Comparison of ENCODE assay signal across 1 cellular context in genomic region chr2:62456721-62457539, GRCh38.
A peak's percentile ranks its signal among the peaks of the same experiment; 100 is the strongest.
TF ChIP-seq lines count a peak whose summit lies in the region.

No MANE protein-coding gene starts in this region.

TF ChIP-seq in HepG2, 621 proteins besides CTCF, POLR2A, EP300 and RAD21 (continued from another document and continues in another):
- TF ChIP-seq ETS1 (CRISPR knock-in tag; IDR thresholded peaks at IDR 0.05), result 0 out of 2 replicates have a peak, but pooled peaks have one; percentile 80
- TF ChIP-seq GATAD1 (CRISPR knock-in tag; IDR thresholded peaks at IDR 0.05), result no peak
- no peak for TF ChIP-seq BCLAF1 (IDR thresholded peaks at IDR 0.05)
- no peak for TF ChIP-seq FUBP1 (CRISPR knock-in tag; IDR thresholded peaks at IDR 0.05; ENCODE audit: borderline replicate concordance)
- no peak for TF ChIP-seq ZNF75D (CRISPR knock-in tag; IDR thresholded peaks at IDR 0.05; ENCODE audit: borderline replicate concordance)
- TF ChIP-seq MTA3 (CRISPR knock-in tag; IDR thresholded peaks at IDR 0.05), result no peak
- no peak for TF ChIP-seq DNMT3B (CRISPR knock-in tag; conservative IDR thresholded peaks at IDR 0.05)
- TF ChIP-seq ZNF251 (CRISPR knock-in tag; IDR thresholded peaks at IDR 0.05), result peak; percentile 77; the same call in 1 of the 2 replicates
- TF ChIP-seq ARNTL (CRISPR knock-in tag; IDR thresholded peaks at IDR 0.05), result peak; percentile 26; the same call in 1 of the 2 replicates
- peak; percentile 81; the same call in 1 of the 2 replicates for TF ChIP-seq ZNF780A (CRISPR knock-in tag; IDR thresholded peaks at IDR 0.05)
- peak; percentile 89; the same call in 1 of the 2 replicates for TF ChIP-seq ZC3H13 (CRISPR knock-in tag; IDR thresholded peaks at IDR 0.05)
- TF ChIP-seq MED8 (CRISPR knock-in tag; IDR thresholded peaks at IDR 0.05; ENCODE audit: insufficient replicate concordance), result peak; percentile 95
- TF ChIP-seq ZBTB14 (CRISPR knock-in tag; IDR thresholded peaks at IDR 0.05), result peak; percentile 24; the same call in 1 of the 2 replicates
- peak; percentile 46; the same call in 1 of the 2 replicates for TF ChIP-seq ZSCAN22 (CRISPR knock-in tag; IDR thresholded peaks at IDR 0.05)
- TF ChIP-seq GLMP (CRISPR knock-in tag; IDR thresholded peaks at IDR 0.05; ENCODE audit: borderline replicate concordance), result no peak
- no peak for TF ChIP-seq ZKSCAN5 (CRISPR knock-in tag; IDR thresholded peaks at IDR 0.05)
- peak; percentile 86 for TF ChIP-seq MEIS2 (CRISPR knock-in tag; IDR thresholded peaks at IDR 0.05)
- no peak for TF ChIP-seq ZNF597 (CRISPR knock-in tag; IDR thresholded peaks at IDR 0.05)
- peak; percentile 81; the same call in 1 of the 2 replicates for TF ChIP-seq KLF12 (CRISPR knock-in tag; IDR thresholded peaks at IDR 0.05; ENCODE audit: borderline replicate concordance)
- no peak for TF ChIP-seq ARNT (IDR thresholded peaks at IDR 0.05)
- peak; percentile 94; the same call in 1 of the 2 replicates for TF ChIP-seq GTF3A (CRISPR knock-in tag; conservative IDR thresholded peaks at IDR 0.05)
- no peak; the same call in 1 of the 2 replicates for TF ChIP-seq IRX3 (CRISPR knock-in tag; IDR thresholded peaks at IDR 0.05; ENCODE audit: borderline replicate concordance, low read depth)
- no peak for TF ChIP-seq CEBPB (IDR thresholded peaks at IDR 0.05; ENCODE audit: borderline replicate concordance, low read depth, low read length)
- 0 out of 2 replicates have a peak, but pooled peaks have one; percentile 20 for TF ChIP-seq NCOA1 (CRISPR knock-in tag; IDR thresholded peaks at IDR 0.05)
- peak; percentile 78; the same call in 1 of the 2 replicates for TF ChIP-seq ZNF549 (CRISPR knock-in tag; IDR thresholded peaks at IDR 0.05)
- TF ChIP-seq ELF1 (CRISPR knock-in tag; IDR thresholded peaks at IDR 0.05), result no peak
- TF ChIP-seq FOXO1 (CRISPR knock-in tag; IDR thresholded peaks at IDR 0.05), result peak; percentile 58
- 0 out of 2 replicates have a peak, but pooled peaks have one; percentile 53 for TF ChIP-seq IRF1 (CRISPR knock-in tag; IDR thresholded peaks at IDR 0.05; ENCODE audit: low read depth)
- TF ChIP-seq PRDM15 (CRISPR knock-in tag; IDR thresholded peaks at IDR 0.05), result peak; percentile 65; the same call in 1 of the 2 replicates
- TF ChIP-seq TMF1 (CRISPR knock-in tag; IDR thresholded peaks at IDR 0.05; ENCODE audit: low read depth), result no peak; the same call in 1 of the 2 replicates
- TF ChIP-seq RERE (CRISPR knock-in tag; IDR thresholded peaks at IDR 0.05; ENCODE audit: low read depth), result no peak
- peak; percentile 67 for TF ChIP-seq ZNF225 (CRISPR knock-in tag; IDR thresholded peaks at IDR 0.05)
- no peak for TF ChIP-seq DDIT3 (CRISPR knock-in tag; IDR thresholded peaks at IDR 0.05)
- no peak; the same call in 1 of the 2 replicates for TF ChIP-seq ZNF776 (CRISPR knock-in tag; IDR thresholded peaks at IDR 0.05)
- TF ChIP-seq GMEB1 (CRISPR knock-in tag; IDR thresholded peaks at IDR 0.05; ENCODE audit: borderline replicate concordance), result no peak; the same call in 1 of the 2 replicates
